In the genomic region with DNA sequence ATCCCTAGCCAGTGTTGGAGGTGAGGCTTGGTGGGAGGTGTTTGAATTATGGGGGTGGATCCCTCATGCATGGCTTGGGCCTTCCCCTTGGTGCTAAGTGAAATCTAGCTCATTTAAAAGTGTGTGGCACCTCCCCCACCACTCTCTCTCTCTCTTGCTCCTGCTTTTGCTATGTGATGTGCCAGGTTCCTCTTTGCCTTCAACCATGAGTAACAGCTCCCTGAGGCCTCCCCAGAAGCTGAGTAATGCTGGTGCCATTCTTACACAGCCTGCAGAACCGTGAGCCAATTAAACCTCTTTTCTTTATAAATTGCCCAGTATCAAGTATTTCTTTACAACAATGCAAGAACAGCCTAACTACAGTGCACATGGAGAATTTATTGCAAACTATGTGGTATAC, we compare ENCODE assay signal across 1 cellular context.
TF ChIP-seq lines count a peak whose summit lies in the region.

No MANE protein-coding gene starts in this region.

TF ChIP-seq in GM23338, 12 proteins besides CTCF, POLR2A, EP300 and RAD21 (continued from another document):
- TF ChIP-seq, protein P1, sequence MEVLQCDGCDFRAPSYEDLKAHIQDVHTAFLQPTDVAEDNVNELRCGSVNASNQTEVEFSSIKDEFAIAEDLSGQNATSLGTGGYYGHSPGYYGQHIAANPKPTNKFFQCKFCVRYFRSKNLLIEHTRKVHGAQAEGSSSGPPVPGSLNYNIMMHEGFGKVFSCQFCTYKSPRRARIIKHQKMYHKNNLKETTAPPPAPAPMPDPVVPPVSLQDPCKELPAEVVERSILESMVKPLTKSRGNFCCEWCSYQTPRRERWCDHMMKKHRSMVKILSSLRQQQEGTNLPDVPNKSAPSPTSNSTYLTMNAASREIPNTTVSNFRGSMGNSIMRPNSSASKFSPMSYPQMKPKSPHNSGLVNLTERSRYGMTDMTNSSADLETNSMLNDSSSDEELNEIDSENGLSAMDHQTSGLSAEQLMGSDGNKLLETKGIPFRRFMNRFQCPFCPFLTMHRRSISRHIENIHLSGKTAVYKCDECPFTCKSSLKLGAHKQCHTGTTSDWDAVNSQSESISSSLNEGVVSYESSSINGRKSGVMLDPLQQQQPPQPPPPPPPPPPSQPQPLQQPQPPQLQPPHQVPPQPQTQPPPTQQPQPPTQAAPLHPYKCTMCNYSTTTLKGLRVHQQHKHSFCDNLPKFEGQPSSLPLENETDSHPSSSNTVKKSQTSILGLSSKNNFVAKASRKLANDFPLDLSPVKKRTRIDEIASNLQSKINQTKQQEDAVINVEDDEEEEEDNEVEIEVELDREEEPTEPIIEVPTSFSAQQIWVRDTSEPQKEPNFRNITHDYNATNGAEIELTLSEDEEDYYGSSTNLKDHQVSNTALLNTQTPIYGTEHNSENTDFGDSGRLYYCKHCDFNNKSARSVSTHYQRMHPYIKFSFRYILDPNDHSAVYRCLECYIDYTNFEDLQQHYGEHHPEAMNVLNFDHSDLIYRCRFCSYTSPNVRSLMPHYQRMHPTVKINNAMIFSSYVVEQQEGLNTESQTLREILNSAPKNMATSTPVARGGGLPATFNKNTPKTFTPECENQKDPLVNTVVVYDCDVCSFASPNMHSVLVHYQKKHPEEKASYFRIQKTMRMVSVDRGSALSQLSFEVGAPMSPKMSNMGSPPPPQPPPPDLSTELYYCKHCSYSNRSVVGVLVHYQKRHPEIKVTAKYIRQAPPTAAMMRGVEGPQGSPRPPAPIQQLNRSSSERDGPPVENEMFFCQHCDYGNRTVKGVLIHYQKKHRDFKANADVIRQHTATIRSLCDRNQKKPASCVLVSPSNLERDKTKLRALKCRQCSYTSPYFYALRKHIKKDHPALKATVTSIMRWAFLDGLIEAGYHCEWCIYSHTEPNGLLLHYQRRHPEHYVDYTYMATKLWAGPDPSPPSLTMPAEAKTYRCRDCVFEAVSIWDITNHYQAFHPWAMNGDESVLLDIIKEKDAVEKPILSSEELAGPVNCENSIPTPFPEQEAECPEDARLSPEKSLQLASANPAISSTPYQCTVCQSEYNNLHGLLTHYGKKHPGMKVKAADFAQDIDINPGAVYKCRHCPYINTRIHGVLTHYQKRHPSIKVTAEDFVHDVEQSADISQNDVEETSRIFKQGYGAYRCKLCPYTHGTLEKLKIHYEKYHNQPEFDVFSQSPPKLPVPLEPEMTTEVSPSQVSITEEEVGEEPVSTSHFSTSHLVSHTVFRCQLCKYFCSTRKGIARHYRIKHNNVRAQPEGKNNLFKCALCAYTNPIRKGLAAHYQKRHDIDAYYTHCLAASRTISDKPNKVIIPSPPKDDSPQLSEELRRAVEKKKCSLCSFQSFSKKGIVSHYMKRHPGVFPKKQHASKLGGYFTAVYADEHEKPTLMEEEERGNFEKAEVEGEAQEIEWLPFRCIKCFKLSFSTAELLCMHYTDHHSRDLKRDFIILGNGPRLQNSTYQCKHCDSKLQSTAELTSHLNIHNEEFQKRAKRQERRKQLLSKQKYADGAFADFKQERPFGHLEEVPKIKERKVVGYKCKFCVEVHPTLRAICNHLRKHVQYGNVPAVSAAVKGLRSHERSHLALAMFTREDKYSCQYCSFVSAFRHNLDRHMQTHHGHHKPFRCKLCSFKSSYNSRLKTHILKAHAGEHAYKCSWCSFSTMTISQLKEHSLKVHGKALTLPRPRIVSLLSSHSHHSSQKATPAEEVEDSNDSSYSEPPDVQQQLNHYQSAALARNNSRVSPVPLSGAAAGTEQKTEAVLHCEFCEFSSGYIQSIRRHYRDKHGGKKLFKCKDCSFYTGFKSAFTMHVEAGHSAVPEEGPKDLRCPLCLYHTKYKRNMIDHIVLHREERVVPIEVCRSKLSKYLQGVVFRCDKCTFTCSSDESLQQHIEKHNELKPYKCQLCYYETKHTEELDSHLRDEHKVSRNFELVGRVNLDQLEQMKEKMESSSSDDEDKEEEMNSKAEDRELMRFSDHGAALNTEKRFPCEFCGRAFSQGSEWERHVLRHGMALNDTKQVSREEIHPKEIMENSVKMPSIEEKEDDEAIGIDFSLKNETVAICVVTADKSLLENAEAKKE (CRISPR knock-in tag; IDR thresholded peaks at IDR 0.05), result no peak
- TF ChIP-seq POLR2AphosphoS5 (IDR thresholded peaks at IDR 0.05; ENCODE audit: low read depth) (no peak), EZH2 (IDR thresholded peaks at IDR 0.05; ENCODE audit: low read depth, unreplicated experiment) (no peak), ZNF331 (CRISPR knock-in tag; IDR thresholded peaks at IDR 0.05; ENCODE audit: low read depth) (no peak)
